In genomic region chr7:158521795-158522194, GRCh38 we compare ENCODE assay signal across 4 cellular contexts.
DNase-seq lines count a peak whose midpoint lies in the region; ATAC-seq, FAIRE-seq and TF ChIP-seq lines count a peak whose summit lies in the region.
"Not testable (repeated sequence)": the region's sequence is repeated elsewhere in the genome, so short reads cannot be mapped to it uniquely, and the experiment has no call there.

No MANE protein-coding gene starts in this region.

- H3K36me3 ChIP-seq in HUES64 (ENCODE audit: insufficient read depth, low read length); H1 (ENCODE audit: control insufficient read depth in 2 of 4, insufficient read depth in 4 of 4, low read length in 3 of 4); trophoblast cell (ENCODE audit: control insufficient read depth in 1 of 2, insufficient read depth in 2 of 2, low read length in 2 of 2): not testable (repeated sequence)

- H4K5ac ChIP-seq in H1 (ENCODE audit: insufficient read length, low read depth, low read length): not testable (repeated sequence)

- not testable (repeated sequence) for H3K79me2 ChIP-seq in H1 (ENCODE audit: control insufficient read depth in 1 of 2, insufficient read depth in 2 of 2, low read length in 2 of 2); trophoblast cell (ENCODE audit: control insufficient read depth, insufficient read depth, low read length, poor library complexity)

- intact Hi-C loops in Right ventricle myocardium inferior (cut with DNase I): not testable (repeated sequence)

- WGBS in HUES64: 83% methylated on average over 18 of the region's 18 CpGs
- WGBS in H1 (ENCODE audit: extremely low coverage in 1 of 2, insufficient coverage in 1 of 2, insufficient read length in 1 of 2, insufficient replicate concordance in 2 of 2, low coverage in 1 of 2, low lambda C conversion rate in 2 of 2, missing lambda C conversion rate in 1 of 2), 2 experiments: 84% methylated on average over 17 of the region's 18 CpGs; no CpG with 5 or more reads in 1 of the 2 experiments
- no CpG with 5 or more reads among the region's 18 CpGs for WGBS in trophoblast cell (ENCODE audit: extremely low coverage, insufficient coverage, insufficient read length)

- not testable (repeated sequence) for H3K27me3 ChIP-seq in HUES64 (ENCODE audit: insufficient read depth, low read length); H1 (replicated peaks in 1 of 4; ENCODE audit: control insufficient read depth in 3 of 4, extremely low read depth in 1 of 4, insufficient read depth in 3 of 4, low read length in 3 of 4); trophoblast cell (ENCODE audit: insufficient read depth, low read length)

- H3K4ac ChIP-seq in H1 (replicated peaks; ENCODE audit: insufficient read length, low read depth, low read length); trophoblast cell (ENCODE audit: low read depth, low read length): not testable (repeated sequence)

- not testable (repeated sequence) for ATAC-seq in Right ventricle myocardium inferior

- POLR2A ChIA-PET in H1 (lab: Charles Lee; ENCODE audit: partially characterized antibody): not testable (repeated sequence)

- not testable (repeated sequence) for H4K20me1 ChIP-seq in H1 (replicated peaks in 1 of 2; ENCODE audit: control insufficient read depth in 1 of 2, insufficient read depth in 2 of 2, low read length in 2 of 2)

- FAIRE-seq in H1 (lab: Jason Lieb, UNC): not testable (repeated sequence)

- H3K9me3 ChIP-seq in HUES64 (ENCODE audit: insufficient read depth, low read depth, low read length) (peaks cover 89% of the 10 kb centered on the region), H1 (ENCODE audit: insufficient read depth in 2 of 2, low read depth in 1 of 2, low read length in 1 of 2) (peaks cover 12 to 19% of the 10 kb centered on the region in 2 experiments), trophoblast cell (ENCODE audit: insufficient read depth, low read depth, low read length) (peaks cover 29% of the 10 kb centered on the region)

- not testable (repeated sequence) for TF ChIP-seq RAD21 in H1 (IDR thresholded peaks at IDR 0.05 in 1 of 2, conservative IDR thresholded peaks at IDR 0.05 in 1 of 2; ENCODE audit: low read depth in 2 of 2, low read length in 2 of 2)

- H2AK5ac ChIP-seq in H1 (ENCODE audit: low read depth, low read length); trophoblast cell (ENCODE audit: low read length): not testable (repeated sequence)

- H3K56ac ChIP-seq in H1 (replicated peaks; ENCODE audit: insufficient read length, low read depth, low read length): not testable (repeated sequence)

- not testable (repeated sequence) for H3K23me2 ChIP-seq in H1 (ENCODE audit: low read depth, low read length)

- H3K23ac ChIP-seq in H1 (ENCODE audit: insufficient read length); trophoblast cell (ENCODE audit: low read length): not testable (repeated sequence)

- not testable (repeated sequence) for H2BK12ac ChIP-seq in H1 (ENCODE audit: low read depth, low read length); trophoblast cell (ENCODE audit: low read length)

- H3K4me2 ChIP-seq in H1 (ENCODE audit: insufficient read depth in 1 of 2, low read depth in 2 of 2, low read length in 2 of 2); trophoblast cell (ENCODE audit: low read length): not testable (repeated sequence)

- H2BK5ac ChIP-seq in H1 (ENCODE audit: low read depth, low read length); trophoblast cell (ENCODE audit: low read depth, low read length, poor library complexity): not testable (repeated sequence)

- not testable (repeated sequence) for H2BK120ac ChIP-seq in H1 (replicated peaks; ENCODE audit: low read depth, low read length); trophoblast cell (ENCODE audit: insufficient read depth, low read length, poor library complexity)

- H4K8ac ChIP-seq in H1 (ENCODE audit: extremely low read depth, insufficient read depth, low read length); trophoblast cell (ENCODE audit: low read depth, low read length): not testable (repeated sequence)

- not testable (repeated sequence) for H3K9ac ChIP-seq in HUES64 (ENCODE audit: low read depth, low read length); H1 (replicated peaks in 1 of 4; ENCODE audit: extremely low read depth in 1 of 4, low read depth in 3 of 4, low read length in 3 of 4); trophoblast cell (ENCODE audit: low read length)

- not testable (repeated sequence) for DNase-seq in H1 (ENCODE audit: low read depth in 1 of 2, low spot score in 2 of 2); trophoblast cell
- peak; percentile 56 for DNase-seq in Right ventricle myocardium inferior (ENCODE audit: missing footprints)

- H3K79me1 ChIP-seq in H1 (ENCODE audit: low read depth, low read length); trophoblast cell (ENCODE audit: low read length): not testable (repeated sequence)

- H4K91ac ChIP-seq in H1 (replicated peaks; ENCODE audit: insufficient read length, low read length); trophoblast cell (ENCODE audit: low read depth, low read length): not testable (repeated sequence)

- H3K14ac ChIP-seq in H1 (ENCODE audit: insufficient read length); trophoblast cell (ENCODE audit: low read length): not testable (repeated sequence)

- not testable (repeated sequence) for H2AFZ ChIP-seq in H1 (ENCODE audit: low read length); trophoblast cell (ENCODE audit: insufficient read depth, low read length, poor library complexity)

- TF ChIP-seq EP300 in H1 (IDR thresholded peaks at IDR 0.05; ENCODE audit: borderline replicate concordance in 1 of 2, low read depth in 2 of 2, low read length in 2 of 2): not testable (repeated sequence)

- not testable (repeated sequence) for H3K18ac ChIP-seq in H1 (ENCODE audit: extremely low read depth, low read length); trophoblast cell (ENCODE audit: low read length)

- H4K12ac ChIP-seq in trophoblast cell (ENCODE audit: low read depth, low read length): not testable (repeated sequence)

- not testable (repeated sequence) for TF ChIP-seq CTCF in H1 (IDR thresholded peaks at IDR 0.05; ENCODE audit: control extremely low read depth in 1 of 3, insufficient read depth in 1 of 3, low read depth in 1 of 3, low read length in 3 of 3)

- H2BK20ac ChIP-seq in H1 (ENCODE audit: low read length): not testable (repeated sequence)

- H2BK15ac ChIP-seq in H1 (ENCODE audit: low read length): not testable (repeated sequence)

- CTCF ChIA-PET in H1 (lab: Charles Lee; ENCODE audit: partially characterized antibody): not testable (repeated sequence)

- peak overlapping the region; percentile 27; the same call in 1 of the 2 replicates for H3K4me3 ChIP-seq in HUES64 (ENCODE audit: low read length)
- not testable (repeated sequence) for H3K4me3 ChIP-seq in H1 (ENCODE audit: extremely low read depth in 1 of 4, insufficient read depth in 2 of 4, low read depth in 3 of 4, low read length in 4 of 4)
- H3K4me3 ChIP-seq in trophoblast cell (ENCODE audit: low read depth, low read length): peak overlapping the region; percentile 52

- not testable (repeated sequence) for H3K4me1 ChIP-seq in HUES64 (ENCODE audit: insufficient read depth, low read length); H1 (replicated peaks in 1 of 4; ENCODE audit: control insufficient read depth in 3 of 4, insufficient read depth in 4 of 4, low read length in 3 of 4); trophoblast cell (ENCODE audit: control insufficient read depth in 1 of 2, insufficient read depth in 2 of 2, low read length in 2 of 2)

- not testable (repeated sequence) for H3K27ac ChIP-seq in HUES64 (ENCODE audit: low read depth, low read length); H1 (ENCODE audit: low read depth, low read length); trophoblast cell (ENCODE audit: low read depth, low read length)

- TF ChIP-seq POLR2A in H1 (IDR thresholded peaks at IDR 0.05; ENCODE audit: control extremely low read depth in 1 of 2, low read depth in 2 of 2, low read length in 2 of 2): not testable (repeated sequence)

TF ChIP-seq in H1, 55 proteins besides CTCF, POLR2A, EP300 and RAD21:
- peak; percentile 27; the same call in 1 of the 2 replicates for TF ChIP-seq EGR1 (IDR thresholded peaks at IDR 0.05; ENCODE audit: borderline replicate concordance, low read depth, low read length)
